Comparison of ENCODE assay signal across 1 cellular context in genomic region chr1:11059166-11059989, GRCh38.
A peak's percentile ranks its signal among the peaks of the same experiment; 100 is the strongest.
TF ChIP-seq lines count a peak whose summit lies in the region.

No MANE protein-coding gene starts in this region.

TF ChIP-seq in K562, 482 proteins besides CTCF, POLR2A, EP300 and RAD21 (continued from another document):
- TF ChIP-seq MAX (CRISPR knock-in tag; IDR thresholded peaks at IDR 0.05) = peak; percentile 77
- no peak for TF ChIP-seq KAT2B (IDR thresholded peaks at IDR 0.05; ENCODE audit: low read depth, low read length)
- TF ChIP-seq RBBP5 (IDR thresholded peaks at IDR 0.05; ENCODE audit: borderline replicate concordance, insufficient read depth, low read length, poor library complexity, severe bottlenecking) = peak; percentile 57
- TF ChIP-seq AFF1 (IDR thresholded peaks at IDR 0.05; ENCODE audit: low read depth in 1 of 2, partially characterized antibody in 2 of 2) = no peak
- no peak; the same call in 1 of the 2 replicates for TF ChIP-seq ILF3 (IDR thresholded peaks at IDR 0.05; ENCODE audit: borderline replicate concordance)
- peak in 1 of 2 experiments; percentile 57; a peak in 2 of 4 replicates for TF ChIP-seq NONO (IDR thresholded peaks at IDR 0.05; ENCODE audit: low read depth in 2 of 2, low read length in 1 of 2)
- TF ChIP-seq PRMT5 (CRISPR knock-in tag; IDR thresholded peaks at IDR 0.05) = no peak
- 0 out of 2 replicates have a peak, but pooled peaks have one; percentile 37 for TF ChIP-seq PML (IDR thresholded peaks at IDR 0.05; ENCODE audit: low read length)
- TF ChIP-seq POLR2G (IDR thresholded peaks at IDR 0.05; ENCODE audit: low read depth, low read length) = peak; percentile 83
- TF ChIP-seq ZNF740 (CRISPR knock-in tag; IDR thresholded peaks at IDR 0.05) = 0 out of 2 replicates have a peak, but pooled peaks have one; percentile 27
- no peak for TF ChIP-seq ZNF740 (tag; IDR thresholded peaks at IDR 0.05)
- no peak for TF ChIP-seq ZNF407 (IDR thresholded peaks at IDR 0.05; ENCODE audit: low read depth)
- no peak for TF ChIP-seq KLF13 (tag; IDR thresholded peaks at IDR 0.05; ENCODE audit: borderline replicate concordance, low read depth)
- no peak for TF ChIP-seq ZSCAN32 (CRISPR knock-in tag; IDR thresholded peaks at IDR 0.05)
- TF ChIP-seq CHD1 (IDR thresholded peaks at IDR 0.05; ENCODE audit: low read length) = no peak
- no peak for TF ChIP-seq E2F6 (IDR thresholded peaks at IDR 0.05; ENCODE audit: borderline replicate concordance in 1 of 2, extremely low read depth in 1 of 2, insufficient read depth in 1 of 2, insufficient read length in 1 of 2, low read depth in 1 of 2, low read length in 1 of 2, poor library complexity in 1 of 2, severe bottlenecking in 1 of 2)
- no peak for TF ChIP-seq FUS (optimal IDR thresholded peaks at IDR 0.05; ENCODE audit: low read depth, low read length)
- no peak for TF ChIP-seq ZNF197 (CRISPR knock-in tag; IDR thresholded peaks at IDR 0.05; ENCODE audit: low read depth)
- no peak for TF ChIP-seq HSF4 (CRISPR knock-in tag; IDR thresholded peaks at IDR 0.05; ENCODE audit: borderline replicate concordance)
- no peak for TF ChIP-seq PKNOX1 (IDR thresholded peaks at IDR 0.05)
- TF ChIP-seq SMAD3 (CRISPR knock-in tag; conservative IDR thresholded peaks at IDR 0.05) = no peak
- TF ChIP-seq SIN3A (IDR thresholded peaks at IDR 0.05; ENCODE audit: borderline replicate concordance in 2 of 2, control insufficient read depth in 1 of 2, low read depth in 2 of 2, low read length in 2 of 2) = peak in 1 of 2 experiments; percentile 68; a peak in 1 of 4 replicates
- no peak for TF ChIP-seq ELF1 (tag; IDR thresholded peaks at IDR 0.05)
